Comparison of ENCODE assay signal across 6 cellular contexts in the genomic region with DNA sequence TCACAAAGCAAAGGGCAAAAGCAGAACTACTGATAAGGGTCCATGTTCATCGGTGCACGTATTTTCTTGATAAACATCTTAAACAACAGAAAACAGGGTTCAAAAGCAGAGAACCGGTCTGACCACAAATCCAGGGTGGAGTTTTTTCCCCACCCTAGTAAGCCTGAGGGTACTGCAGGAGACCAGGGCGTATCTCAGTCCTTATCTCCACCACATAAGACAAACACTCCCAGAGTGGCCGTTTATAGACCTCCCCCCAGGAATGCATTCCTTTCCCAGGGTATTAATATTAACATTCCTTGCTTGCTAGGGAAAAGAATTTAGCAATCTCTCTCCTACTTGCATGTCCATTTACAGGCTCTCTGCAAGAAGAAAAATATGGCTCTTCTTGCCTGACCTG.
A peak's percentile ranks its signal among the peaks of the same experiment; 100 is the strongest.
DNase-seq lines count a peak whose midpoint lies in the region; ATAC-seq and TF ChIP-seq lines count a peak whose summit lies in the region.
"Not testable (repeated sequence)": the region's sequence is repeated elsewhere in the genome, so short reads cannot be mapped to it uniquely, and the experiment has no call there.

No MANE protein-coding gene starts in this region.

- intact Hi-C loops in activated naive CD4-positive, alpha-beta T cell treated with anti-CD3 and anti-CD28 coated beads for 36 hours (cut with micrococcal nuclease) = not testable (repeated sequence)

- not testable (repeated sequence) for H3K9ac ChIP-seq in DND-41 (ENCODE audit: low read depth, low read length)

- H3K4me1 ChIP-seq in DND-41 (ENCODE audit: insufficient read depth, low read length); GM23338 (ENCODE audit: insufficient read depth): not testable (repeated sequence)

- H3K27ac Mint-ChIP-seq in GM23338; activated naive CD4-positive, alpha-beta T cell treated with anti-CD3 and anti-CD28 coated beads for 36 hours: not testable (repeated sequence)

- peaks cover 58% of the 10 kb centered on the region for H3K9me3 Mint-ChIP-seq in GM23338
- peaks cover 10% of the 10 kb centered on the region for H3K9me3 Mint-ChIP-seq in activated naive CD4-positive, alpha-beta T cell treated with anti-CD3 and anti-CD28 coated beads for 36 hours

- not testable (repeated sequence) for H3K27me3 ChIP-seq in DND-41 (ENCODE audit: insufficient read depth, low read length, poor library complexity); GM23338 (ENCODE audit: insufficient read depth); WERI-Rb-1 (ENCODE audit: insufficient read depth, low read depth, severe bottlenecking)

- not testable (repeated sequence) for H3K4me2 ChIP-seq in DND-41 (ENCODE audit: insufficient read depth, low read length); GM23338

- peaks cover 55% of the 10 kb centered on the region for H3K36me3 Mint-ChIP-seq in GM23338 (ENCODE audit: low read depth)
- not testable (repeated sequence) for H3K36me3 Mint-ChIP-seq in activated naive CD4-positive, alpha-beta T cell treated with anti-CD3 and anti-CD28 coated beads for 36 hours (ENCODE audit: low read depth)

- H3K79me2 ChIP-seq in DND-41 (ENCODE audit: insufficient read depth, low read length); GM23338 (replicated peaks; ENCODE audit: insufficient read depth): not testable (repeated sequence)

- H3K4me3 ChIP-seq in DND-41 (ENCODE audit: low read depth in 1 of 2, low read length in 2 of 2); GM23338; WERI-Rb-1 (ENCODE audit: low read depth, low read length): not testable (repeated sequence)

- H3K27ac ChIP-seq in DND-41 (ENCODE audit: low read length); GM23338 (ENCODE audit: low read depth); WERI-Rb-1: not testable (repeated sequence)

- H3K9me3 ChIP-seq in DND-41 (ENCODE audit: insufficient read depth, low read length, severe bottlenecking) = not testable (repeated sequence)
- peaks cover 14% of the 10 kb centered on the region for H3K9me3 ChIP-seq in WERI-Rb-1 (ENCODE audit: severe bottlenecking)

- H3K4me1 Mint-ChIP-seq in GM23338; activated naive CD4-positive, alpha-beta T cell treated with anti-CD3 and anti-CD28 coated beads for 36 hours (ENCODE audit: low read depth): not testable (repeated sequence)

- not testable (repeated sequence) for H4K20me1 ChIP-seq in DND-41 (ENCODE audit: insufficient read depth, low read length); GM23338 (replicated peaks; ENCODE audit: insufficient read depth)

- in situ Hi-C loops in Caki2 (cut with HindIII; ENCODE audit: low pct_unique_long_range_greater_than_20kb, low sequenced_read_pairs) = not testable (repeated sequence)

- not testable (repeated sequence) for ATAC-seq in DND-41 (ENCODE audit: insufficient read depth, low read depth); GM23338

- not testable (repeated sequence) for H3K4me3 Mint-ChIP-seq in GM23338; activated naive CD4-positive, alpha-beta T cell treated with anti-CD3 and anti-CD28 coated beads for 36 hours

- CTCF ChIA-PET in activated naive CD4-positive, alpha-beta T cell treated with anti-CD3 and anti-CD28 coated beads for 36 hours (lab: Charles Lee) = not testable (repeated sequence)

- not testable (repeated sequence) for H3K9me2 ChIP-seq in GM23338 (ENCODE audit: insufficient read depth)

- DNase-seq in Caki2 (ENCODE audit: low read depth) (peak; percentile 1), DND-41 (peak; percentile 6), GM23338 (ENCODE audit: low spot score) (peak; percentile 15), HT1080 (ENCODE audit: low read depth) (peak; percentile 4), WERI-Rb-1 (peak; percentile 12)
- DNase-seq in activated naive CD4-positive, alpha-beta T cell treated with anti-CD3 and anti-CD28 coated beads for 36 hours = peak; percentile 4

- H3K27me3 Mint-ChIP-seq in GM23338 (ENCODE audit: insufficient read depth, low read depth, poor library complexity); activated naive CD4-positive, alpha-beta T cell treated with anti-CD3 and anti-CD28 coated beads for 36 hours (ENCODE audit: low read depth): not testable (repeated sequence)

- TF ChIP-seq CTCF in DND-41 (IDR thresholded peaks at IDR 0.05; ENCODE audit: borderline replicate concordance, extremely low read depth, low read length, poor library complexity, severe bottlenecking); GM23338 (conservative IDR thresholded peaks at IDR 0.05; ENCODE audit: low read depth in 2 of 2); WERI-Rb-1 (IDR thresholded peaks at IDR 0.05; ENCODE audit: low read depth, low read length): not testable (repeated sequence)

- H3F3A ChIP-seq in GM23338 (replicated peaks; ENCODE audit: low read depth) = not testable (repeated sequence)

- H3K36me3 ChIP-seq in DND-41 (ENCODE audit: insufficient read depth, low read length); GM23338 (ENCODE audit: insufficient read depth); WERI-Rb-1: not testable (repeated sequence)

- H2AFZ ChIP-seq in DND-41 (ENCODE audit: low read depth, low read length); GM23338: not testable (repeated sequence)
